In genomic region chr5:152560508-152561137, GRCh38 we compare ENCODE assay signal across 10 cellular contexts.
DNase-seq lines count a peak whose midpoint lies in the region; ATAC-seq and TF ChIP-seq lines count a peak whose summit lies in the region.
"Had no signal": no experiment of that assay in that cellular context is flagged by ENCODE, and none has a peak within 500 bp of the region (broad histone marks: within the 10 kb centered on the region; RNA-seq: fewer than 3 reads in every experiment).

No MANE protein-coding gene starts in this region.

- no peak for ATAC-seq in CD4-positive, CD25-positive, alpha-beta regulatory T cell (ENCODE audit: low read depth in 2 of 2)
- ATAC-seq in GM18870 (IDR thresholded peaks at IDR 0.05; ENCODE audit: unreplicated experiment) (peak; percentile 68), HG03354 (IDR thresholded peaks at IDR 0.05; ENCODE audit: poor library complexity, severe bottlenecking, unreplicated experiment) (peak; percentile 78)

- H3K9me3 ChIP-seq in CD4-positive, CD25-positive, alpha-beta regulatory T cell (ENCODE audit: control insufficient read depth in 2 of 2, low read length in 2 of 2) = no peaks in the 10 kb centered on the region
- H3K9me3 ChIP-seq: neutrophil had no signal

- H3K36me3 ChIP-seq in CD4-positive, CD25-positive, alpha-beta regulatory T cell (ENCODE audit: control insufficient read depth, insufficient read depth, low read length) = no peaks in the 10 kb centered on the region
- H3K36me3 ChIP-seq: neutrophil had no signal

- no peak overlapping the region for H3K4me3 ChIP-seq in CD4-positive, CD25-positive, alpha-beta regulatory T cell (ENCODE audit: low read depth, low read length)
- H3K4me3 ChIP-seq: SK-N-MC had no signal

- no peaks in the 10 kb centered on the region for H3K4me1 ChIP-seq in CD4-positive, CD25-positive, alpha-beta regulatory T cell (ENCODE audit: control insufficient read depth, insufficient read depth, low read length, poor library complexity, severe bottlenecking)

- no peaks in the 10 kb centered on the region for H3K36me3 Mint-ChIP-seq in CD4-positive, CD25-positive, alpha-beta regulatory T cell
- no peaks in the 10 kb centered on the region for H3K36me3 Mint-ChIP-seq in brain

- H3K27me3 ChIP-seq in CD4-positive, CD25-positive, alpha-beta regulatory T cell (ENCODE audit: control insufficient read depth, insufficient read depth, low read length) = no peaks in the 10 kb centered on the region
- H3K27me3 ChIP-seq: neutrophil had no signal

- H3K4me1 Mint-ChIP-seq in CD4-positive, CD25-positive, alpha-beta regulatory T cell = no peaks in the 10 kb centered on the region
- peaks cover 62% of the 10 kb centered on the region for H3K4me1 Mint-ChIP-seq in brain

- no peak overlapping the region for H3K27ac Mint-ChIP-seq in CD4-positive, CD25-positive, alpha-beta regulatory T cell
- H3K27ac Mint-ChIP-seq in brain = peak overlapping the region in 4 of 5 experiments; percentile 14 to 61 (median 22)

- H3K4me3 Mint-ChIP-seq in CD4-positive, CD25-positive, alpha-beta regulatory T cell = no peak overlapping the region
- no peak overlapping the region for H3K4me3 Mint-ChIP-seq in brain

- H3K27ac ChIP-seq in CD4-positive, CD25-positive, alpha-beta regulatory T cell (ENCODE audit: insufficient read depth, low read length, poor library complexity, severe bottlenecking) = no peak overlapping the region
- H3K27ac ChIP-seq: neutrophil, SK-N-MC had no signal

- no peaks in the 10 kb centered on the region for H3K9me3 Mint-ChIP-seq in CD4-positive, CD25-positive, alpha-beta regulatory T cell
- H3K9me3 Mint-ChIP-seq in brain = peaks cover 0 to 14% (median 3%) of the 10 kb centered on the region in 5 experiments

- peak; percentile 71 to 88 for TF ChIP-seq CTCF in brain (conservative IDR thresholded peaks at IDR 0.05)

- peak in 2 of 3 donors; percentile 1 to 42 for DNase-seq in CD4-positive, CD25-positive, alpha-beta regulatory T cell
- DNase-seq in NCI-H82 (lab: John Stamatoyannopoulos, UW) (peak; percentile 88), iPS-NIHi7 (ENCODE audit: extremely low spot score) (peak; percentile 68)
- peak; percentile 56 for DNase-seq in stimulated activated CD4-positive, alpha-beta T cell treated with anti-CD3 and anti-CD28 coated beads, Interleukin-15, amount 100 ng/mL, for 24 hours
- no peak for DNase-seq in activated CD4-positive, CD25-positive, alpha-beta regulatory T cell (lab: John Stamatoyannopoulos, UW)

- H3K27me3 Mint-ChIP-seq in CD4-positive, CD25-positive, alpha-beta regulatory T cell = no peaks in the 10 kb centered on the region
- H3K27me3 Mint-ChIP-seq in brain = no peaks in the 10 kb centered on the region

Comparison
In these comparisons a context has a peak if more than half of its experiments do, and no peak if none do; other contexts are left out.
1. ATAC-seq: peak in GM18870 (single experiment) and HG03354 (single experiment); none in CD4-positive, CD25-positive, alpha-beta regulatory T cell (0 of 2).
2. DNase-seq: peak in CD4-positive, CD25-positive, alpha-beta regulatory T cell (2 of 3), NCI-H82 (single experiment), iPS-NIHi7 (single experiment) and stimulated activated CD4-positive, alpha-beta T cell treated with anti-CD3 and anti-CD28 coated beads, Interleukin-15, amount 100 ng/mL, for 24 hours (single experiment); none in activated CD4-positive, CD25-positive, alpha-beta regulatory T cell (0 of 4).
3. H3K27ac Mint-ChIP-seq: peak in brain (4 of 5); none in CD4-positive, CD25-positive, alpha-beta regulatory T cell (0 of 3).